8 cellular contexts compared by ENCODE assay signal in genomic region chr16:87487361-87487924, GRCh38. TPM values are rescaled to one million over a fixed set of nuclear protein-coding genes. Genes with fewer than 3 reads are reported as not detected.
DNase-seq lines count a peak whose midpoint lies in the region; ATAC-seq and TF ChIP-seq lines count a peak whose summit lies in the region.

No MANE protein-coding gene starts in this region.

- no TSS peak for BruUV-seq in MCF 10A (replicated peaks; lab: Mats Ljungman, UMichigan)

- no peaks in the 10 kb centered on the region for H3K36me3 ChIP-seq in CD8-positive, alpha-beta memory T cell (ENCODE audit: insufficient read depth, low read length)

- CTCF ChIA-PET in CD8-positive, alpha-beta memory T cell (lab: Charles Lee): no interaction called here
- CTCF ChIA-PET in MCF 10A (lab: Yijun Ruan, JAX): interaction anchor here (0.9 to 1.7 kb wide), 4 partner anchors 21 to 149 kb away, joined by 3 to 12 read pairs (median 4); no protein-coding TSS in a partner anchor

- no peaks in the 10 kb centered on the region for H3K27me3 Mint-ChIP-seq in CD8-positive, alpha-beta memory T cell
- no peaks in the 10 kb centered on the region for H3K27me3 Mint-ChIP-seq in MCF 10A (ENCODE audit: insufficient read depth, unreplicated experiment)

- peaks cover 0 to 5% (median 4%) of the 10 kb centered on the region in 3 donors for H3K36me3 Mint-ChIP-seq in CD8-positive, alpha-beta memory T cell
- no peaks in the 10 kb centered on the region for H3K36me3 Mint-ChIP-seq in MCF 10A (ENCODE audit: insufficient read depth, unreplicated experiment)

- ATAC-seq in left lobe of liver: peak; percentile 81
- no peak for ATAC-seq in GM18868 (IDR thresholded peaks at IDR 0.05; ENCODE audit: unreplicated experiment)
- ATAC-seq in HG03045 (IDR thresholded peaks at IDR 0.05; ENCODE audit: unreplicated experiment): no peak

- H3K27ac Mint-ChIP-seq in CD8-positive, alpha-beta memory T cell: peak overlapping the region in 5 of 8 donors; percentile 82 to 93 (median 83)
- peak overlapping the region; percentile 25 for H3K27ac Mint-ChIP-seq in MCF 10A (ENCODE audit: low read depth, unreplicated experiment)

- H3K4me1 ChIP-seq in CD8-positive, alpha-beta memory T cell (ENCODE audit: insufficient read depth, low read length): peaks cover 64% of the 10 kb centered on the region

- DNase-seq in CD8-positive, alpha-beta memory T cell: peak in 1 of 5 donors; percentile 22
- DNase-seq in NCI-H1417 treated with DMSO at 0.1 percent for 48 hours (lab: John Stamatoyannopoulos, UW) (peak; percentile 10), MCF 10A (ENCODE audit: unreplicated experiment) (peak; percentile 73), left lobe of liver (ENCODE audit: low spot score) (peak; percentile 83), GM10266 (ENCODE audit: extremely low spot score) (no peak), D341Med (ENCODE audit: low spot score) (no peak)

- no peaks in the 10 kb centered on the region for H3K9me3 ChIP-seq in CD8-positive, alpha-beta memory T cell (ENCODE audit: low read length)

- no peak for TF ChIP-seq CTCF in MCF 10A (IDR thresholded peaks at IDR 0.05; ENCODE audit: unreplicated experiment)
- TF ChIP-seq CTCF in GM10266 (IDR thresholded peaks at IDR 0.05; ENCODE audit: control insufficient read depth, insufficient read depth, low read depth, missing control alignments): no peak

- no peak overlapping the region for H3K4me3 ChIP-seq in CD8-positive, alpha-beta memory T cell (ENCODE audit: low read length)

- POLR2A ChIA-PET in CD8-positive, alpha-beta memory T cell (lab: Charles Lee): no interaction called here
- POLR2A ChIA-PET in MCF 10A (lab: Yijun Ruan, JAX): interaction anchor here (0.7 to 9.6 kb wide), 14 partner anchors 10 to 370 kb away, joined by 3 to 144 read pairs (median 4); partner anchors contain the start of gene FBXO31

- no peaks in the 10 kb centered on the region for H3K9me3 Mint-ChIP-seq in CD8-positive, alpha-beta memory T cell
- H3K9me3 Mint-ChIP-seq in MCF 10A (ENCODE audit: unreplicated experiment): no peaks in the 10 kb centered on the region

- H3K4me3 Mint-ChIP-seq in CD8-positive, alpha-beta memory T cell: peak overlapping the region in 5 of 7 donors; percentile 7 to 78 (median 70)
- H3K4me3 Mint-ChIP-seq in MCF 10A (ENCODE audit: unreplicated experiment): peak overlapping the region; percentile 74

- no peaks in the 10 kb centered on the region for H3K27me3 ChIP-seq in CD8-positive, alpha-beta memory T cell (ENCODE audit: insufficient read depth, low read length, poor library complexity, severe bottlenecking)

- intact Hi-C loops in MCF 10A (cut with micrococcal nuclease): no loop called here

- H3K27ac ChIP-seq in CD8-positive, alpha-beta memory T cell (ENCODE audit: low read depth, low read length): no peak overlapping the region

- H3K4me1 Mint-ChIP-seq in CD8-positive, alpha-beta memory T cell: peaks cover 71 to 88% (median 73%) of the 10 kb centered on the region in 3 donors
- peaks cover 65% of the 10 kb centered on the region for H3K4me1 Mint-ChIP-seq in MCF 10A (ENCODE audit: insufficient read depth, unreplicated experiment)

RNA-seq across cellular contexts. Expression of gene ZCCHC14, which starts 5.4 kb away (rescaled TPM):
- 1 to 10 TPM; 6.1 to 6.2 TPM for total RNA-seq in CD8-positive, alpha-beta memory T cell
- polyA plus RNA-seq in CD8-positive, alpha-beta memory T cell: 0.77 TPM
- total RNA-seq in MCF 10A (2022) (23.3 and 28.2 TPM in 2 replicates), left lobe of liver (19.3 TPM)

Comparison
In these comparisons a context has a peak if more than half of its experiments do, and no peak if none do; other contexts are left out.
1. DNase-seq: peak in NCI-H1417 treated with DMSO at 0.1 percent for 48 hours (single experiment), MCF 10A (single experiment) and left lobe of liver (single experiment); none in GM10266 (single experiment) and D341Med (single experiment).